In the genomic region with DNA sequence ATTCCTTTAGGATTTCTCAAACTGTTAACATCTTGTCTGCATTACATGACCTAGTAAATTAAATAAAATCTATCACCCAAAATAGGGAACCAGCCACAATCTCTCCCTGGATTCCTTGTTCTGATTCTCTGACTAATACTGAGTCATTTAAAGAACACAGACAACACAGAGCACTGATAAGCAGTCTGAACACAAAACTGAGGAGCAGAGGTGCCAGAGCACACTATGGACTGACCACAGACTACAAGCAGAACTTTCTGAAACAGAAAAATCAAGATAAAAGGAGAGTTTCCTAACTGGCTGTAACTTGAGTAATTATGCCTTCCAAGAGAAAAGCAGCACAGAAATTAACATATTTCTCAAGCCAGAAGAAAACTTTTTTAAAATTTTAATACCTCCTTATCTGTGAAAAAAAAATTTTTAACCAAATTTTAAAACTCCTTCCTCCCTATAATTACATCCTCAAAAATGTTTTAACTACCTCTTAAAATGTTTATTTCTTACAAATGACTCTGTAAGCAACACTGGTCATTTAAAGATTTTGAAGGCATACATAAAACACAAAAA, we compare ENCODE assay signal across 8 cellular contexts.
DNase-seq lines count a peak whose midpoint lies in the region; ATAC-seq and TF ChIP-seq lines count a peak whose summit lies in the region.

No MANE protein-coding gene starts in this region.

- TF ChIP-seq CTCF in choroid plexus epithelial cell (conservative IDR thresholded peaks at IDR 0.05; ENCODE audit: low read depth, low read length) = no peak
- TF ChIP-seq CTCF in dorsolateral prefrontal cortex (IDR thresholded peaks at IDR 0.05 in 54 of 56, conservative IDR thresholded peaks at IDR 0.05 in 2 of 56; ENCODE audit: low read depth in 1 of 56, partially characterized antibody in 56 of 56) = no peak

- no peaks in the 10 kb centered on the region for H3K27me3 ChIP-seq in dorsolateral prefrontal cortex

- ATAC-seq in GM18868 (IDR thresholded peaks at IDR 0.05; ENCODE audit: unreplicated experiment) = peak; percentile 49
- no peak for ATAC-seq in GM19463 (IDR thresholded peaks at IDR 0.05; ENCODE audit: unreplicated experiment)
- ATAC-seq in HG02884 (IDR thresholded peaks at IDR 0.05; ENCODE audit: unreplicated experiment) = no peak

- peak overlapping the region in 3 of 59 donors; percentile 9 to 53 (median 16) for H3K27ac ChIP-seq in dorsolateral prefrontal cortex

- DNase-seq in NOMO-1 (lab: John Stamatoyannopoulos, UW; ENCODE audit: unreplicated experiment in 2 of 2) (peak; percentile 17 to 56), choroid plexus epithelial cell (ENCODE audit: low read depth) (peak; percentile 98), myocyte (ENCODE audit: low read depth) (peak; percentile 70), dorsolateral prefrontal cortex (no peak), mesenteric fat pad (ENCODE audit: low spot score) (no peak)

- intact Hi-C loops in dorsolateral prefrontal cortex (cut with DNase I) = no loop called here

- H3K4me3 ChIP-seq in choroid plexus epithelial cell (ENCODE audit: low read depth, low read length) (no peak overlapping the region), dorsolateral prefrontal cortex (no peak overlapping the region)

Comparison
In these comparisons a context has a peak if more than half of its experiments do, and no peak if none do; other contexts are left out.
1. DNase-seq: peak in NOMO-1 (2 of 2), choroid plexus epithelial cell (single experiment) and myocyte (single experiment); none in dorsolateral prefrontal cortex (0 of 10) and mesenteric fat pad (single experiment).